In genomic region chr22:50189849-50190181, GRCh38 we compare ENCODE assay signal across 8 cellular contexts. TPM values are rescaled to one million over a fixed set of nuclear protein-coding genes. Genes with fewer than 3 reads are reported as not detected.
DNase-seq lines count a peak whose midpoint lies in the region; ATAC-seq lines count a peak whose summit lies in the region.

No MANE protein-coding gene starts in this region.

- intact Hi-C loops in left cardiac atrium (cut with DNase I) = no loop called here

- H3K4me1 ChIP-seq in subcutaneous abdominal adipose tissue (ENCODE audit: control insufficient read depth in 5 of 5, insufficient read depth in 5 of 5, low read length in 5 of 5) = peaks cover 5 to 62% (median 54%) of the 10 kb centered on the region in 5 donors

- peak; percentile 0 for ATAC-seq in T-helper 17 cell
- peak; percentile 1 to 11 for ATAC-seq in left cardiac atrium
- ATAC-seq in activated CD4-positive, CD25-positive, alpha-beta regulatory T cell treated with anti-CD3 and anti-CD28 coated beads, Interleukin-2, amount 50 U/mL, for 24 hours = no peak

- peak; percentile 60 for DNase-seq in NCI-H345 (lab: John Stamatoyannopoulos, UW)
- DNase-seq in NCI-H345 treated with DMSO at 0.1 percent for 48 hours (lab: John Stamatoyannopoulos, UW; ENCODE audit: unreplicated experiment) = no peak
- DNase-seq in T-helper 17 cell = no peak
- no peak for DNase-seq in left cardiac atrium
- no peak for DNase-seq in occipital lobe (lab: John Stamatoyannopoulos, UW)
- no peak for DNase-seq in NCI-H187 treated with DMSO at 0.1 percent for 48 hours (lab: John Stamatoyannopoulos, UW)

- H3K27me3 ChIP-seq in subcutaneous abdominal adipose tissue (ENCODE audit: control insufficient read depth in 5 of 5, insufficient read depth in 4 of 5, low read length in 5 of 5) = no peaks in the 10 kb centered on the region

- no peaks in the 10 kb centered on the region for H3K27me3 Mint-ChIP-seq in T-helper 17 cell

- peaks cover 3% of the 10 kb centered on the region for H3K36me3 Mint-ChIP-seq in T-helper 17 cell (ENCODE audit: low read depth)

- H3K4me1 Mint-ChIP-seq in T-helper 17 cell = peaks cover 34% of the 10 kb centered on the region

- peak overlapping the region in 2 of 5 donors; percentile 49 to 53 for H3K9ac ChIP-seq in subcutaneous abdominal adipose tissue (ENCODE audit: low read length in 5 of 5)

- peak overlapping the region; percentile 99 for H3K27ac Mint-ChIP-seq in T-helper 17 cell

- H3K9me3 ChIP-seq in T-helper 17 cell (ENCODE audit: control insufficient read depth, low read length, poor library complexity, severe bottlenecking) (no peaks in the 10 kb centered on the region), subcutaneous abdominal adipose tissue (ENCODE audit: control insufficient read depth in 5 of 5, low read length in 5 of 5) (no peaks in the 10 kb centered on the region)

- H3K36me3 ChIP-seq in subcutaneous abdominal adipose tissue (ENCODE audit: control insufficient read depth in 5 of 5, insufficient read depth in 5 of 5, low read length in 5 of 5) = peaks cover 0 to 23% (median 17%) of the 10 kb centered on the region in 5 donors

- H3K27ac ChIP-seq in subcutaneous abdominal adipose tissue (ENCODE audit: low read depth, low read length) = peak overlapping the region; percentile 37

- peak overlapping the region; percentile 95 for H3K4me3 Mint-ChIP-seq in T-helper 17 cell

- peak overlapping the region in 4 of 5 donors; percentile 57 to 62 (median 62) for H3K4me3 ChIP-seq in subcutaneous abdominal adipose tissue (ENCODE audit: low read depth in 1 of 5, low read length in 5 of 5)

RNA-seq across cellular contexts. Expression of gene TRABD, which starts 4.1 kb away (rescaled TPM):
- total RNA-seq in T-helper 17 cell (100 to 1,000 TPM; 141 to 158 TPM), left cardiac atrium (10 to 100 TPM; 19.6 to 26.1 TPM), occipital lobe (3.0 TPM)

RNA-seq across cellular contexts. Expression of gene SELENOO, which starts 11.0 kb away (rescaled TPM):
- 10 to 100 TPM; 27.4 to 29.5 TPM for total RNA-seq in T-helper 17 cell
- total RNA-seq in left cardiac atrium = 10 to 100 TPM; 11.7 to 15.0 TPM
- total RNA-seq in occipital lobe = 7.8 TPM

RNA-seq across cellular contexts. Expression of gene PANX2, which starts 19.3 kb away (rescaled TPM):
- total RNA-seq in T-helper 17 cell (under 1 TPM in 1 of 2 donors, not detected in 1; 0.29 TPM), left cardiac atrium (1 to 10 TPM in 1 of 2 donors, under 1 TPM in 1; 0.89 to 1.1 TPM), occipital lobe (3.1 TPM)

RNA-seq across cellular contexts. Expression of gene TUBGCP6, which starts 55.0 kb away (rescaled TPM):
- total RNA-seq in T-helper 17 cell = 100 to 1,000 TPM; 110 to 122 TPM
- total RNA-seq in left cardiac atrium = 10 to 100 TPM; 20.4 to 22.0 TPM
- total RNA-seq in occipital lobe = 34.0 TPM

Comparison
In these comparisons a context has a peak if more than half of its experiments do, and no peak if none do; other contexts are left out.
1. ATAC-seq: peak in T-helper 17 cell (single experiment) and left cardiac atrium (2 of 2); none in activated CD4-positive, CD25-positive, alpha-beta regulatory T cell treated with anti-CD3 and anti-CD28 coated beads, Interleukin-2, amount 50 U/mL, for 24 hours (0 of 2).
2. RNA of gene TRABD, which starts 4.1 kb away (total RNA-seq): 141 to 158 TPM in T-helper 17 cell; 19.6 to 26.1 TPM in left cardiac atrium and 3.0 TPM in occipital lobe (single experiment); every median in the first group is over 4 times any median in the second.